Comparison of ENCODE assay signal across 31 cellular contexts in genomic region chr10:108413954-108414353, GRCh38.
A peak's percentile ranks its signal among the peaks of the same experiment; 100 is the strongest.
DNase-seq lines count a peak whose midpoint lies in the region; ATAC-seq, FAIRE-seq and TF ChIP-seq lines count a peak whose summit lies in the region.
"Had no signal": no experiment of that assay in that cellular context is flagged by ENCODE, and none has a peak within 500 bp of the region (broad histone marks: within the 10 kb centered on the region; RNA-seq: fewer than 3 reads in every experiment).

No MANE protein-coding gene starts in this region.

- H3K79me2 ChIP-seq in neural cell (replicated peaks; ENCODE audit: insufficient read depth, low read length), result no peaks in the 10 kb centered on the region

- no peak overlapping the region for H3K4me3 ChIP-seq in neural cell (ENCODE audit: low read length)
- H3K4me3 ChIP-seq: A549; BLaER1; BLaER1 treated with 17β-estradiol and CSF1 and Interleukin-3, amounts not matched to agents 10 nM and 100 nM had no signal

- no peak for TF ChIP-seq RAD21 in neural cell (conservative IDR thresholded peaks at IDR 0.05)

- TF ChIP-seq EP300 in neural cell (conservative IDR thresholded peaks at IDR 0.05; ENCODE audit: poor library complexity, severe bottlenecking), result peak; percentile 74

- H3K27me3 ChIP-seq in neural cell (ENCODE audit: insufficient read depth, low read depth, low read length), result no peaks in the 10 kb centered on the region
- H3K27me3 ChIP-seq: BE2C; BLaER1; BLaER1 treated with 17β-estradiol and CSF1 and Interleukin-3, amounts not matched to agents 10 nM and 100 nM had no signal

- DNase-seq in NAMALWA (ENCODE audit: low spot score), result no peak
- DNase-seq: 8988T; ACHN; AML-193; BE2C; C1 segment of cervical spinal cord; Caco-2; Calu3; CD4-positive, alpha-beta memory T cell; CD4-positive, alpha-beta T cell; CD4-positive, CD25-positive, alpha-beta regulatory T cell; CD8-positive, alpha-beta memory T cell; CD8-positive, alpha-beta T cell; COR-L47; DMS 273 treated with DMSO at 0.1 percent for 48 hours; DMS153; DMS53; DMS79; DMS79 treated with DMSO at 0.1 percent for 48 hours; DND-41; EL had no signal

- TF ChIP-seq CTCF in neural cell (IDR thresholded peaks at IDR 0.05; ENCODE audit: poor library complexity, severe bottlenecking), result no peak

- H3K27ac ChIP-seq in neural cell (ENCODE audit: low read length), result no peak overlapping the region
- H3K27ac ChIP-seq: 22Rv1; A549; BLaER1; BLaER1 treated with 17β-estradiol and CSF1 and Interleukin-3, amounts not matched to agents 10 nM and 100 nM; C4-2B had no signal

- FAIRE-seq in islet of Langerhans (lab: Jason Lieb, UNC), result peak; percentile 70
- FAIRE-seq: A204.1, A549, D721Med had no signal

- no peaks in the 10 kb centered on the region for H3K9me2 ChIP-seq in neural cell (ENCODE audit: insufficient read depth, low read length)

- H3K9me3 ChIP-seq in neural cell (ENCODE audit: low read length), result no peaks in the 10 kb centered on the region
- H3K9me3 ChIP-seq: A549; BE2C; BLaER1; BLaER1 treated with 17β-estradiol and CSF1 and Interleukin-3, amounts not matched to agents 10 nM and 100 nM; Caco-2 had no signal

- no peaks in the 10 kb centered on the region for H4K20me1 ChIP-seq in neural cell (ENCODE audit: insufficient read depth)
- H4K20me1 ChIP-seq: BLaER1; BLaER1 treated with 17β-estradiol and CSF1 and Interleukin-3, amounts not matched to agents 10 nM and 100 nM had no signal

- no peaks in the 10 kb centered on the region for H3K36me3 ChIP-seq in neural cell (ENCODE audit: insufficient read depth, low read length)
- H3K36me3 ChIP-seq: BE2C; BLaER1; BLaER1 treated with 17β-estradiol and CSF1 and Interleukin-3, amounts not matched to agents 10 nM and 100 nM had no signal

- H2AFZ ChIP-seq in neural cell (ENCODE audit: low read depth, low read length), result no peak overlapping the region

- H3K4me2 ChIP-seq in neural cell (ENCODE audit: low read length), result no peak overlapping the region
- H3K4me2 ChIP-seq: A549; BLaER1; BLaER1 treated with 17β-estradiol and CSF1 and Interleukin-3, amounts not matched to agents 10 nM and 100 nM had no signal

- no peaks in the 10 kb centered on the region for H3F3A ChIP-seq in neural cell (ENCODE audit: insufficient read depth, low read length, poor library complexity, severe bottlenecking)

- no peak overlapping the region for H3K9ac ChIP-seq in neural cell (ENCODE audit: low read length)
- H3K9ac ChIP-seq: BLaER1; BLaER1 treated with 17β-estradiol and CSF1 and Interleukin-3, amounts not matched to agents 10 nM and 100 nM had no signal

- no peak for ATAC-seq in HG02884 (IDR thresholded peaks at IDR 0.05; ENCODE audit: unreplicated experiment)
- ATAC-seq: A549; CD8-positive, alpha-beta T cell had no signal

TF ChIP-seq in neural cell, 6 proteins besides CTCF, POLR2A, EP300 and RAD21:
- TF ChIP-seq POLR2AphosphoS5 (IDR thresholded peaks at IDR 0.05), result peak; percentile 71
- no peak for TF ChIP-seq TAF1 (IDR thresholded peaks at IDR 0.05; ENCODE audit: low read depth)
- no peak for TF ChIP-seq REST (IDR thresholded peaks at IDR 0.05; ENCODE audit: borderline replicate concordance)
- TF ChIP-seq MXI1 (conservative IDR thresholded peaks at IDR 0.05; ENCODE audit: poor library complexity, severe bottlenecking), result no peak
- no peak for TF ChIP-seq EZH2 (IDR thresholded peaks at IDR 0.05; ENCODE audit: borderline replicate concordance, insufficient read depth, low read length, poor library complexity, severe bottlenecking)
- TF ChIP-seq SMC3 (conservative IDR thresholded peaks at IDR 0.05; ENCODE audit: poor library complexity), result no peak
